Comparison of ENCODE assay signal across 1 cellular context in the genomic region with DNA sequence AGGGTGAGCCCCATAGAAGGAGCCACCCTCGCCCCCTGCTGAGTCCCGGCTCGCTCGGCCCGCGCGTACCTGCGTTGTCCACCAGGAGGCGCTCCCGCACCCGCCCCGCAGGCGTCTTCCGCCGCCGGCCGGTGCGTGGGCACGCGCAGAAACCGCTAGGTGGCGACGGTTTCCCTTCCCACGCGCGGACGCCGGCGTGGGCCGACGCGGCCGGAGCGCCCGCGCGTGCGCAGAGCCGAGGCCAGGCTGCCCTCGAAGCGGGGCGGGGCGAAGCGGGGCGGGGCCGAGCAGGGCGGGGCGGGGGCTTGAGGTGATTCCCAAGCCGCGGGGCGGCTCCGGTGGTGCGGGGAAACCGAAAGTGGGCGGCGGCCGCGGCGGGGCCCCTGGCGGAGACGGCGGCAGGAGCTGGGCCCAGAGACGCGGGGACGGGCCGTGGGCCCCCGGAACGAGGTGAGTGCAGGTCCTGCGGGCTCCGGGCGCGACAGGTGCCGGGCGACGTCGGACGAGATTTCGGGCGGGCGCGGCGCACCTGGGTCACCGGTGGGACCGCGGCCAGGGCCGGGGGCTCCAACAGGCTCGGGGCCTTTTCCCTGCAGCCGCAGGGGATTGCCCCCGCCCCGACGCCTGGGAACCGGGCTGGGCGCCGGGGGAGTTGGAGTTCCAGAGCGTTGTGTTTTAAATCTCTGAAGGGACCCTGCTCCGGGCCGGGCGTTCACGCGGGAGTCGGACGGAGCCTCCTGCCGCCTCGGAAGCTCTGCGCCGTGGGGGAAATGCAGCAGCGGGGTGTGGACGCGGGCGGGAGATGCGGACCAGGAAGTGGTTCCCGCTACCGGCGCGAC.
TF ChIP-seq lines count a peak whose summit lies in the region.

Gene TDRD7 (plus strand): TSS at position 308 of the 839 bp plus-strand sequence. CDS start 16,370 bp downstream, outside the sequence.

TF ChIP-seq in K562, 482 proteins besides CTCF, POLR2A, EP300 and RAD21 (continued from another document and continues in another):
- TF ChIP-seq ZNF511 (CRISPR knock-in tag; IDR thresholded peaks at IDR 0.05) (peak; percentile 55; the same call in 1 of the 2 replicates), RFX5 (IDR thresholded peaks at IDR 0.05; ENCODE audit: low read depth, low read length) (no peak), SMAD3 (CRISPR knock-in tag; conservative IDR thresholded peaks at IDR 0.05) (0 out of 2 replicates have a peak, but pooled peaks have one; percentile 49), RBBP5 (IDR thresholded peaks at IDR 0.05; ENCODE audit: borderline replicate concordance, insufficient read depth, low read length, poor library complexity, severe bottlenecking) (peak; percentile 98), JUN (IDR thresholded peaks at IDR 0.05; ENCODE audit: borderline replicate concordance, low read depth, low read length) (peak; percentile 48; the same call in 1 of the 2 replicates), JUN (CRISPR knock-in tag; IDR thresholded peaks at IDR 0.05; ENCODE audit: borderline replicate concordance) (0 out of 2 replicates have a peak, but pooled peaks have one; percentile 3), ZNF165 (CRISPR knock-in tag; IDR thresholded peaks at IDR 0.05; ENCODE audit: borderline replicate concordance) (0 out of 2 replicates have a peak, but pooled peaks have one; percentile 30), ZNF584 (CRISPR knock-in tag; IDR thresholded peaks at IDR 0.05; ENCODE audit: low read depth) (no peak), MTA3 (IDR thresholded peaks at IDR 0.05; ENCODE audit: borderline replicate concordance) (peak; percentile 99), GTF2E2 (tag; IDR thresholded peaks at IDR 0.05) (peak; percentile 46; the same call in 1 of the 2 replicates), ZBTB11 (CRISPR knock-in tag; IDR thresholded peaks at IDR 0.05) (peak in 1 of 3 experiments; percentile 66; a peak in 2 of 6 replicates), TOE1 (IDR thresholded peaks at IDR 0.05; ENCODE audit: borderline replicate concordance) (no peak; the same call in 1 of the 2 replicates), TOE1 (CRISPR knock-in tag; IDR thresholded peaks at IDR 0.05; ENCODE audit: borderline replicate concordance, low read depth) (no peak), TAF15 (IDR thresholded peaks at IDR 0.05; ENCODE audit: low read depth, low read length) (no peak), KLF10 (CRISPR knock-in tag; IDR thresholded peaks at IDR 0.05) (no peak), CREB1 (IDR thresholded peaks at IDR 0.05) (peak; percentile 49; the same call in 1 of the 2 replicates), CREB1 (CRISPR knock-in tag; IDR thresholded peaks at IDR 0.05) (peak; percentile 67), SMAD4 (CRISPR knock-in tag; conservative IDR thresholded peaks at IDR 0.05) (peak; percentile 88), HMG20B (CRISPR knock-in tag; IDR thresholded peaks at IDR 0.05) (no peak), NCOR1 (IDR thresholded peaks at IDR 0.05) (peak; percentile 35; the same call in 1 of the 2 replicates), HNRNPK (IDR thresholded peaks at IDR 0.05; ENCODE audit: low read depth, low read length, poor library complexity, severe bottlenecking) (no peak), HOXB6 (CRISPR knock-in tag; IDR thresholded peaks at IDR 0.05; ENCODE audit: borderline replicate concordance) (no peak), BCOR (IDR thresholded peaks at IDR 0.05) (no peak), CBFA2T3 (IDR thresholded peaks at IDR 0.05) (no peak), NFIC (IDR thresholded peaks at IDR 0.05) (peak; percentile 84), ESRRA (IDR thresholded peaks at IDR 0.05; ENCODE audit: borderline replicate concordance, low read depth) (peak; percentile 65; the same call in 1 of the 2 replicates), ZBTB40 (IDR thresholded peaks at IDR 0.05) (peak; percentile 46; the same call in 1 of the 2 replicates), ZBTB40 (CRISPR knock-in tag; IDR thresholded peaks at IDR 0.05) (no peak), DACH1 (IDR thresholded peaks at IDR 0.05; ENCODE audit: partially characterized antibody) (no peak), ZBTB17 (CRISPR knock-in tag; IDR thresholded peaks at IDR 0.05) (0 out of 2 replicates have a peak, but pooled peaks have one; percentile 63), ZNF764 (CRISPR knock-in tag; IDR thresholded peaks at IDR 0.05; ENCODE audit: low read depth) (peak; percentile 53; the same call in 1 of the 2 replicates), CHD4 (IDR thresholded peaks at IDR 0.05; ENCODE audit: insufficient read depth, insufficient replicate concordance, low read depth, low read length, poor library complexity, severe bottlenecking) (no peak), DMBX1 (CRISPR knock-in tag; IDR thresholded peaks at IDR 0.05; ENCODE audit: borderline replicate concordance) (peak; percentile 89; the same call in 1 of the 2 replicates), CTBP1 (IDR thresholded peaks at IDR 0.05; ENCODE audit: borderline replicate concordance) (peak; percentile 98), NR3C1 (CRISPR knock-in tag; IDR thresholded peaks at IDR 0.05) (no peak)
- TF ChIP-seq, protein P1, sequence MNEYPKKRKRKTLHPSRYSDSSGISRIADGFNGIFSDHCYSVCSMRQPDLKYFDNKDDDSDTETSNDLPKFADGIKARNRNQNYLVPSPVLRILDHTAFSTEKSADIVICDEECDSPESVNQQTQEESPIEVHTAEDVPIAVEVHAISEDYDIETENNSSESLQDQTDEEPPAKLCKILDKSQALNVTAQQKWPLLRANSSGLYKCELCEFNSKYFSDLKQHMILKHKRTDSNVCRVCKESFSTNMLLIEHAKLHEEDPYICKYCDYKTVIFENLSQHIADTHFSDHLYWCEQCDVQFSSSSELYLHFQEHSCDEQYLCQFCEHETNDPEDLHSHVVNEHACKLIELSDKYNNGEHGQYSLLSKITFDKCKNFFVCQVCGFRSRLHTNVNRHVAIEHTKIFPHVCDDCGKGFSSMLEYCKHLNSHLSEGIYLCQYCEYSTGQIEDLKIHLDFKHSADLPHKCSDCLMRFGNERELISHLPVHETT (CRISPR knock-in tag; conservative IDR thresholded peaks at IDR 0.05 in 1 of 2, IDR thresholded peaks at IDR 0.05 in 1 of 2): peak in 1 of 2 experiments; percentile 96; a peak in 2 of 4 replicates
- TF ChIP-seq, protein P2, sequence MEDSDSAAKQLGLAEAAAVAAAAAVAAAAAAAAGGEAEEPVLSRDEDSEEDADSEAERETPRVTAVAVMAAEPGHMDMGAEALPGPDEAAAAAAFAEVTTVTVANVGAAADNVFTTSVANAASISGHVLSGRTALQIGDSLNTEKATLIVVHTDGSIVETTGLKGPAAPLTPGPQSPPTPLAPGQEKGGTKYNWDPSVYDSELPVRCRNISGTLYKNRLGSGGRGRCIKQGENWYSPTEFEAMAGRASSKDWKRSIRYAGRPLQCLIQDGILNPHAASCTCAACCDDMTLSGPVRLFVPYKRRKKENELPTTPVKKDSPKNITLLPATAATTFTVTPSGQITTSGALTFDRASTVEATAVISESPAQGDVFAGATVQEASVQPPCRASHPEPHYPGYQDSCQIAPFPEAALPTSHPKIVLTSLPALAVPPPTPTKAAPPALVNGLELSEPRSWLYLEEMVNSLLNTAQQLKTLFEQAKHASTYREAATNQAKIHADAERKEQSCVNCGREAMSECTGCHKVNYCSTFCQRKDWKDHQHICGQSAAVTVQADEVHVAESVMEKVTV (CRISPR knock-in tag; IDR thresholded peaks at IDR 0.05): peak; percentile 64
- TF ChIP-seq, protein P3, sequence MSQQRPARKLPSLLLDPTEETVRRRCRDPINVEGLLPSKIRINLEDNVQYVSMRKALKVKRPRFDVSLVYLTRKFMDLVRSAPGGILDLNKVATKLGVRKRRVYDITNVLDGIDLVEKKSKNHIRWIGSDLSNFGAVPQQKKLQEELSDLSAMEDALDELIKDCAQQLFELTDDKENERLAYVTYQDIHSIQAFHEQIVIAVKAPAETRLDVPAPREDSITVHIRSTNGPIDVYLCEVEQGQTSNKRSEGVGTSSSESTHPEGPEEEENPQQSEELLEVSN (IDR thresholded peaks at IDR 0.05; ENCODE audit: borderline replicate concordance in 1 of 2, extremely low read depth in 1 of 2, insufficient read depth in 1 of 2, insufficient read length in 1 of 2, low read depth in 1 of 2, low read length in 1 of 2, poor library complexity in 1 of 2, severe bottlenecking in 1 of 2): peak; percentile 35 to 80
- TF ChIP-seq, protein P4, sequence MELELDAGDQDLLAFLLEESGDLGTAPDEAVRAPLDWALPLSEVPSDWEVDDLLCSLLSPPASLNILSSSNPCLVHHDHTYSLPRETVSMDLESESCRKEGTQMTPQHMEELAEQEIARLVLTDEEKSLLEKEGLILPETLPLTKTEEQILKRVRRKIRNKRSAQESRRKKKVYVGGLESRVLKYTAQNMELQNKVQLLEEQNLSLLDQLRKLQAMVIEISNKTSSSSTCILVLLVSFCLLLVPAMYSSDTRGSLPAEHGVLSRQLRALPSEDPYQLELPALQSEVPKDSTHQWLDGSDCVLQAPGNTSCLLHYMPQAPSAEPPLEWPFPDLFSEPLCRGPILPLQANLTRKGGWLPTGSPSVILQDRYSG (tag; conservative IDR thresholded peaks at IDR 0.05; ENCODE audit: low read depth): no peak
